1 cellular context compared by ENCODE assay signal in genomic region chr6:109050012-109050411, GRCh38.
TF ChIP-seq lines count a peak whose summit lies in the region.

No MANE protein-coding gene starts in this region.

TF ChIP-seq in HEK293, 187 proteins besides CTCF, POLR2A, EP300 and RAD21 (continued from another document):
- TF ChIP-seq ZBTB10 (tag by site-specific recombination; IDR thresholded peaks at IDR 0.05) (no peak), ZNF341 (tag by site-specific recombination; IDR thresholded peaks at IDR 0.05; ENCODE audit: low read depth) (peak; percentile 64), ZNF391 (tag by site-specific recombination; IDR thresholded peaks at IDR 0.05; ENCODE audit: borderline replicate concordance, low read depth) (no peak), OSR2 (tag by site-specific recombination; IDR thresholded peaks at IDR 0.05) (peak; percentile 36; the same call in 1 of the 2 replicates), ZNF704 (tag by site-specific recombination; IDR thresholded peaks at IDR 0.05) (no peak), ZNF837 (tag by site-specific recombination; IDR thresholded peaks at IDR 0.05) (no peak), ZNF16 (tag by site-specific recombination; IDR thresholded peaks at IDR 0.05; ENCODE audit: low read depth) (no peak), YY2 (tag by site-specific recombination; IDR thresholded peaks at IDR 0.05) (no peak), HOXC10 (CRISPR knock-in tag; IDR thresholded peaks at IDR 0.05) (no peak), ZNF580 (tag by site-specific recombination; IDR thresholded peaks at IDR 0.05) (no peak), GLI2 (tag by site-specific recombination; IDR thresholded peaks at IDR 0.05; ENCODE audit: borderline replicate concordance, low read depth) (no peak), PRDM10 (tag by site-specific recombination; IDR thresholded peaks at IDR 0.05) (0 out of 2 replicates have a peak, but pooled peaks have one; percentile 34), ZNF155 (tag by site-specific recombination; IDR thresholded peaks at IDR 0.05) (no peak), SCRT2 (tag by site-specific recombination; IDR thresholded peaks at IDR 0.05) (peak; percentile 91)
